9 cellular contexts compared by ENCODE assay signal in genomic region chr1:8137406-8138244, GRCh38.
DNase-seq lines count a peak whose midpoint lies in the region; ATAC-seq, FAIRE-seq and TF ChIP-seq lines count a peak whose summit lies in the region.
"Had no signal": no experiment of that assay in that cellular context is flagged by ENCODE, and none has a peak within 500 bp of the region (broad histone marks: within the 10 kb centered on the region; RNA-seq: fewer than 3 reads in every experiment).

No MANE protein-coding gene starts in this region.

- no peaks in the 10 kb centered on the region for H3K9me1 ChIP-seq in endothelial cell of umbilical vein (replicated peaks; ENCODE audit: control insufficient read depth, extremely low read depth, insufficient read depth, low read length)

- H3K4me1 ChIP-seq in PC-3 (ENCODE audit: insufficient read depth, low read length) (peaks cover 35% of the 10 kb centered on the region), endothelial cell of umbilical vein (ENCODE audit: control insufficient read depth, extremely low read depth, insufficient read depth, low read length) (peaks cover 39% of the 10 kb centered on the region)

- no peak for TF ChIP-seq CTCF in PC-3 (conservative IDR thresholded peaks at IDR 0.05; ENCODE audit: low read depth, low read length)
- TF ChIP-seq CTCF in endothelial cell of umbilical vein (IDR thresholded peaks at IDR 0.05; ENCODE audit: extremely low read depth in 1 of 2, insufficient read depth in 1 of 2, low read depth in 1 of 2, low read length in 2 of 2), result no peak
- no peak for TF ChIP-seq CTCF in nephron (IDR thresholded peaks at IDR 0.05; ENCODE audit: unreplicated experiment in 3 of 3)
- no peak for TF ChIP-seq CTCF in natural killer cell (IDR thresholded peaks at IDR 0.05)

- H3K4me3 ChIP-seq in PC-3 (ENCODE audit: low read length) (peak overlapping the region; percentile 36; the same call in 1 of the 2 replicates), endothelial cell of umbilical vein (replicated peaks in 1 of 3; ENCODE audit: insufficient read depth in 1 of 3, low read depth in 1 of 3, low read length in 3 of 3) (no peak overlapping the region)

- H3K9me3 Mint-ChIP-seq in nephron (no peaks in the 10 kb centered on the region), natural killer cell (no peaks in the 10 kb centered on the region)

- H3K4me3 Mint-ChIP-seq in nephron, result peak overlapping the region in 2 of 3 experiments; percentile 17 to 22
- no peak overlapping the region for H3K4me3 Mint-ChIP-seq in natural killer cell

- H2AFZ ChIP-seq in PC-3 (ENCODE audit: low read length) (peak overlapping the region; percentile 62), endothelial cell of umbilical vein (ENCODE audit: low read depth, low read length) (no peak overlapping the region)

- H3K27ac ChIP-seq in PC-3 (ENCODE audit: low read length) (peak overlapping the region; percentile 69), endothelial cell of umbilical vein (ENCODE audit: insufficient read depth, low read depth, low read length) (peak overlapping the region; percentile 81)

- peak; percentile 98 for FAIRE-seq in endothelial cell of umbilical vein (lab: Jason Lieb, UNC)

- BruUV-seq in PC-3 (replicated peaks; lab: Mats Ljungman, UMichigan) (TSS peak; percentile 90), endothelial cell of umbilical vein (replicated peaks; lab: Mats Ljungman, UMichigan) (TSS peak; percentile 75)

- TF ChIP-seq POLR2A in endothelial cell of umbilical vein (IDR thresholded peaks at IDR 0.05; ENCODE audit: low read depth, low read length), result no peak

- H3K4me2 ChIP-seq in PC-3 (ENCODE audit: low read length) (peak overlapping the region; percentile 71), endothelial cell of umbilical vein (ENCODE audit: insufficient read depth, low read length) (peak overlapping the region; percentile 58)

- intact Hi-C loops in PC-3 (cut with micrococcal nuclease) (loop anchor here (5.0 kb wide), 1 partner anchor 40 kb away; no protein-coding TSS in a partner anchor), endothelial cell of umbilical vein (cut with micrococcal nuclease) (loop anchor here (1.0 to 5.0 kb wide), 5 partner anchors 40 to 110 kb away; partner anchors contain the start of gene ERRFI1), natural killer cell (cut with micrococcal nuclease) (no loop called here)

- CTCF ChIA-PET in PC-3 (lab: Charles Lee) (no interaction called here), endothelial cell of umbilical vein (lab: Charles Lee) (interaction anchor here (1.0 to 4.1 kb wide), 14 partner anchors 9 to 177 kb away, joined by 3 to 22 read pairs (median 6); no protein-coding TSS in a partner anchor)

- no peaks in the 10 kb centered on the region for H3K9me2 ChIP-seq in PC-3 (replicated peaks; ENCODE audit: low read length)

- H3K4me1 Mint-ChIP-seq in nephron, result peaks cover 37% of the 10 kb centered on the region
- H3K4me1 Mint-ChIP-seq in natural killer cell, result peaks cover 0 to 13% of the 10 kb centered on the region in 2 donors

- no peaks in the 10 kb centered on the region for H4K20me1 ChIP-seq in PC-3 (ENCODE audit: low read length)
- H4K20me1 ChIP-seq in endothelial cell of umbilical vein (replicated peaks; ENCODE audit: control insufficient read depth, extremely low read depth, insufficient read depth, low read length), result no peaks in the 10 kb centered on the region

- H3K9ac ChIP-seq in PC-3 (ENCODE audit: low read length), result peak overlapping the region; percentile 24
- H3K9ac ChIP-seq in endothelial cell of umbilical vein (replicated peaks; ENCODE audit: extremely low read depth, insufficient read depth, low read length), result peak overlapping the region; percentile 78

- DNase-seq in A172 (ENCODE audit: low spot score), result peak; percentile 88
- DNase-seq in PC-3, result peak; percentile 78
- peak; percentile 97 for DNase-seq in endothelial cell of umbilical vein (ENCODE audit: low read depth, low spot score)
- no peak for DNase-seq in NCI-H2107 treated with DMSO at 0.1 percent for 48 hours (lab: John Stamatoyannopoulos, UW; ENCODE audit: unreplicated experiment)
- no peak for DNase-seq in UCSD-AML1 (lab: John Stamatoyannopoulos, UW; ENCODE audit: unreplicated experiment)
- no peak for DNase-seq in NCI-H1417 (lab: John Stamatoyannopoulos, UW)
- DNase-seq in natural killer cell, result no peak
- DNase-seq: 8988T had no signal

- H3K27ac Mint-ChIP-seq in nephron, result peak overlapping the region; percentile 74 to 93 (median 88)
- no peak overlapping the region for H3K27ac Mint-ChIP-seq in natural killer cell

- POLR2A ChIA-PET in PC-3 (lab: Charles Lee; ENCODE audit: unreplicated experiment) (interaction anchor here (0.6 kb wide), 1 partner anchor 75 kb away, joined by 4 read pairs; no protein-coding TSS in a partner anchor), endothelial cell of umbilical vein (lab: Charles Lee) (interaction anchor here (0.8 kb wide), 1 partner anchor 43 kb away, joined by 3 read pairs; no protein-coding TSS in a partner anchor)

- H3K9me3 ChIP-seq in PC-3 (ENCODE audit: low read length), result no peaks in the 10 kb centered on the region
- H3K9me3 ChIP-seq in endothelial cell of umbilical vein (replicated peaks; ENCODE audit: control insufficient read depth, insufficient read depth, low read length), result no peaks in the 10 kb centered on the region

- H3F3A ChIP-seq in PC-3 (ENCODE audit: low read length, unreplicated experiment), result peaks cover 5% of the 10 kb centered on the region

- H3K36me3 ChIP-seq in PC-3 (ENCODE audit: low read depth, low read length), result no peaks in the 10 kb centered on the region
- no peaks in the 10 kb centered on the region for H3K36me3 ChIP-seq in endothelial cell of umbilical vein (ENCODE audit: control insufficient read depth in 2 of 2, extremely low read depth in 1 of 2, insufficient read depth in 2 of 2, low read length in 2 of 2)

- peak; percentile 68 for ATAC-seq in PC-3
- no peak for ATAC-seq in natural killer cell

- H3K79me2 ChIP-seq in PC-3 (ENCODE audit: low read length), result no peaks in the 10 kb centered on the region
- H3K79me2 ChIP-seq in endothelial cell of umbilical vein (ENCODE audit: control insufficient read depth, insufficient read depth, low read length), result no peaks in the 10 kb centered on the region

- H3K27me3 Mint-ChIP-seq in nephron (ENCODE audit: low read depth), result peaks cover 8% of the 10 kb centered on the region
- H3K27me3 Mint-ChIP-seq in natural killer cell (ENCODE audit: low read depth in 2 of 2), result peaks cover 23 to 45% of the 10 kb centered on the region in 2 donors

- dilution Hi-C loops in endothelial cell of umbilical vein (cut with MboI; ENCODE audit: extremely low pct_ligation_motif_present, low sequenced_read_pairs), result no loop called here

- H3K27me3 ChIP-seq in PC-3 (ENCODE audit: low read length), result no peaks in the 10 kb centered on the region
- no peaks in the 10 kb centered on the region for H3K27me3 ChIP-seq in endothelial cell of umbilical vein (ENCODE audit: control insufficient read depth in 2 of 2, insufficient read depth in 2 of 2, low read length in 2 of 2)

- H3K36me3 Mint-ChIP-seq in nephron (ENCODE audit: low read depth) (no peaks in the 10 kb centered on the region), natural killer cell (no peaks in the 10 kb centered on the region)

TF ChIP-seq in endothelial cell of umbilical vein, 7 proteins besides CTCF, POLR2A, EP300 and RAD21:
- TF ChIP-seq MYC (IDR thresholded peaks at IDR 0.05; ENCODE audit: low read depth, low read length) (no peak), GATA2 (IDR thresholded peaks at IDR 0.05; ENCODE audit: insufficient read depth, insufficient read length, low read depth, low read length) (peak; percentile 88), POLR2AphosphoS5 (IDR thresholded peaks at IDR 0.05; ENCODE audit: insufficient read depth, low read depth, low read length) (peak; percentile 94), FOS (IDR thresholded peaks at IDR 0.05; ENCODE audit: borderline replicate concordance, insufficient read depth, low read length) (peak; percentile 90), JUN (IDR thresholded peaks at IDR 0.05; ENCODE audit: borderline replicate concordance, insufficient read depth, insufficient read length, low read depth) (peak; percentile 59), EZH2 (IDR thresholded peaks at IDR 0.05; ENCODE audit: borderline replicate concordance, low read depth, low read length, severe bottlenecking) (no peak)
- TF ChIP-seq, protein P1, sequence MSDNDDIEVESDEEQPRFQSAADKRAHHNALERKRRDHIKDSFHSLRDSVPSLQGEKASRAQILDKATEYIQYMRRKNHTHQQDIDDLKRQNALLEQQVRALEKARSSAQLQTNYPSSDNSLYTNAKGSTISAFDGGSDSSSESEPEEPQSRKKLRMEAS (IDR thresholded peaks at IDR 0.05; ENCODE audit: insufficient read depth, insufficient read length), result no peak

Comparison
In these comparisons a context has a peak if more than half of its experiments do, and no peak if none do; other contexts are left out.
1. DNase-seq: peak in A172 (single experiment), PC-3 (single experiment) and endothelial cell of umbilical vein (single experiment); none in NCI-H2107 treated with DMSO at 0.1 percent for 48 hours (single experiment), UCSD-AML1 (single experiment), NCI-H1417 (0 of 3) and natural killer cell (single experiment).
2. H3K27ac Mint-ChIP-seq: peak in nephron (3 of 3); none in natural killer cell (0 of 2).